ENCODE assay signal across 8 cellular contexts in genomic region chr7:124856299-124856888, GRCh38.
A peak's percentile ranks its signal among the peaks of the same experiment; 100 is the strongest.
DNase-seq lines count a peak whose midpoint lies in the region; ATAC-seq, FAIRE-seq and TF ChIP-seq lines count a peak whose summit lies in the region.

No MANE protein-coding gene starts in this region.

- CTCF ChIA-PET in GM10248 (lab: Yijun Ruan, JAX), result interaction anchor here (1.0 to 2.2 kb wide), 7 partner anchors 7 to 701 kb away, joined by 3 to 7 read pairs (median 4); no protein-coding TSS in a partner anchor

- DNase-seq in GM10248 (ENCODE audit: extremely low spot score) (peak; percentile 8), NCI-H774 (lab: John Stamatoyannopoulos, UW) (peak; percentile 2), dermis microvascular lymphatic vessel endothelial cell (ENCODE audit: low read depth in 2 of 2) (peak; percentile 23 to 41), non-pigmented ciliary epithelial cell (ENCODE audit: low read depth) (peak; percentile 15)
- DNase-seq in activated CD4-positive, alpha-beta T cell treated with anti-CD3 and anti-CD28 coated beads, Interleukin-2, amount 50 U/mL, for 4 hours, result no peak

- peak; percentile 63 for TF ChIP-seq CTCF in GM10248 (IDR thresholded peaks at IDR 0.05; ENCODE audit: control extremely low read depth, extremely low read depth, low read depth, missing control alignments)

- POLR2A ChIA-PET in GM10248 (lab: Yijun Ruan, JAX), result no interaction called here

- peak; percentile 98 for FAIRE-seq in A204.1 (lab: Jason Lieb, UNC)

- ATAC-seq in HG03066 (IDR thresholded peaks at IDR 0.05; ENCODE audit: low read depth, unreplicated experiment), result peak; percentile 62
- no peak for ATAC-seq in GM21786 (IDR thresholded peaks at IDR 0.05; ENCODE audit: unreplicated experiment)

Comparison
In these comparisons a context has a peak if more than half of its experiments do, and no peak if none do; other contexts are left out.
1. DNase-seq: peak in GM10248 (single experiment), NCI-H774 (single experiment), dermis microvascular lymphatic vessel endothelial cell (2 of 2) and non-pigmented ciliary epithelial cell (single experiment); none in activated CD4-positive, alpha-beta T cell treated with anti-CD3 and anti-CD28 coated beads, Interleukin-2, amount 50 U/mL, for 4 hours (0 of 2).